ENCODE assay signal across 18 cellular contexts in the genomic region with DNA sequence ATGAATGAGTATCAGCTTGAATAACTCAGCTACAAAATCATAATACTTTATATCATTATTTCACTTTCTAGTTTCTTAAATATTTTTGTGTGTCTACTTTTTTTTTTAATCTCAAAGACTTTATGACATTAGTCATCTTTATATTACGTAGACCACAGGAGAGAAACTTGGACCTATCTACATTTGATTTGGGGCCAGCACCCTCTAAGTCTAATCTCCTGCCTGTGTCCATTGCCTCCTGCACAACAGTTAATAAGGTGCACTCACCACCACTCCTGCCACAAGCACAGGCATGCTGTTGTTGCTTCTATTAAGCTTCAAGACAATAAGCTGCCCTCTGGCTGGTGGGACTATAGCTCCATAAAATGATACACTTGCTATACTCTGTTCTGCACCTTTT.
A peak's percentile ranks its signal among the peaks of the same experiment; 100 is the strongest.
DNase-seq lines count a peak whose midpoint lies in the region; ATAC-seq and TF ChIP-seq lines count a peak whose summit lies in the region.
"Had no signal": no experiment of that assay in that cellular context is flagged by ENCODE, and none has a peak within 500 bp of the region (broad histone marks: within the 10 kb centered on the region; RNA-seq: fewer than 3 reads in every experiment).

No MANE protein-coding gene starts in this region.

- no peaks in the 10 kb centered on the region for H3K36me3 ChIP-seq in IMR-90 (ENCODE audit: control insufficient read depth, insufficient read depth, low read length)
- H3K36me3 ChIP-seq in MM.1S (replicated peaks; ENCODE audit: insufficient read depth, low read length), result no peaks in the 10 kb centered on the region
- H3K36me3 ChIP-seq: BE2C, Peyer's patch had no signal

- H3K9me3 Mint-ChIP-seq in activated naive CD8-positive, alpha-beta T cell treated with anti-CD3 and anti-CD28 coated beads, Interleukin-2, amount 50 U/mL, for 24 hours, result no peaks in the 10 kb centered on the region
- H3K9me3 Mint-ChIP-seq in Calu3 (ENCODE audit: low read depth, unreplicated experiment), result no peaks in the 10 kb centered on the region

- H3K27me3 Mint-ChIP-seq in activated naive CD8-positive, alpha-beta T cell treated with anti-CD3 and anti-CD28 coated beads, Interleukin-2, amount 50 U/mL, for 24 hours, result peaks cover 3% of the 10 kb centered on the region
- no peaks in the 10 kb centered on the region for H3K27me3 Mint-ChIP-seq in Calu3 (ENCODE audit: unreplicated experiment)
- H3K27me3 Mint-ChIP-seq: CD4-positive, CD25-positive, alpha-beta regulatory T cell had no signal

- no CpG with 5 or more reads among the region's 1 CpG for WGBS in IMR-90 (ENCODE audit: extremely low coverage in 2 of 2, insufficient read length in 1 of 2), 2 experiments

- H3K9ac ChIP-seq in IMR-90 (ENCODE audit: low read depth, low read length) (no peak overlapping the region), MM.1S (ENCODE audit: low read length) (no peak overlapping the region)
- H3K9ac ChIP-seq: KMS-11 had no signal

- H3K79me2 ChIP-seq in MM.1S (ENCODE audit: low read length), result no peaks in the 10 kb centered on the region

- H4K8ac ChIP-seq in IMR-90 (ENCODE audit: low read depth in 2 of 2, low read length in 2 of 2), result no peak overlapping the region

- H3K9me3 ChIP-seq in IMR-90 (ENCODE audit: control insufficient read depth, insufficient read depth, low read length) (no peaks in the 10 kb centered on the region), MM.1S (replicated peaks; ENCODE audit: insufficient read depth, low read length) (no peaks in the 10 kb centered on the region)
- H3K9me3 ChIP-seq: BE2C, Caco-2, Peyer's patch had no signal

- H3K4me1 ChIP-seq in IMR-90 (ENCODE audit: control insufficient read depth, insufficient read depth, low read length) (no peaks in the 10 kb centered on the region; the same call in 1 of the 2 replicates), MM.1S (ENCODE audit: low read length) (no peaks in the 10 kb centered on the region)
- H3K4me1 ChIP-seq: BE2C, Caco-2, Peyer's patch had no signal

- TF ChIP-seq CTCF in IMR-90 (conservative IDR thresholded peaks at IDR 0.05; ENCODE audit: low read depth, low read length) (no peak), fibroblast of the aortic adventitia (IDR thresholded peaks at IDR 0.05; ENCODE audit: insufficient read depth, low read length) (no peak), MM.1S (IDR thresholded peaks at IDR 0.05; ENCODE audit: low read length) (no peak), Calu3 (IDR thresholded peaks at IDR 0.05; ENCODE audit: unreplicated experiment) (no peak)

- H3K79me1 ChIP-seq in IMR-90 (ENCODE audit: low read depth in 1 of 2, low read length in 2 of 2), result no peaks in the 10 kb centered on the region

- no peak overlapping the region for H4K91ac ChIP-seq in IMR-90 (ENCODE audit: insufficient read depth, low read depth, low read length)

- no peak overlapping the region for H3K4me3 Mint-ChIP-seq in activated naive CD8-positive, alpha-beta T cell treated with anti-CD3 and anti-CD28 coated beads, Interleukin-2, amount 50 U/mL, for 24 hours
- no peak overlapping the region for H3K4me3 Mint-ChIP-seq in Calu3 (ENCODE audit: low read depth, unreplicated experiment)
- H3K4me3 Mint-ChIP-seq: CD4-positive, CD25-positive, alpha-beta regulatory T cell had no signal

- H3K4me3 ChIP-seq in IMR-90 (ENCODE audit: insufficient read depth, low read depth, low read length), result no peak overlapping the region
- no peak overlapping the region for H3K4me3 ChIP-seq in fibroblast of the aortic adventitia (ENCODE audit: low read depth, low read length)
- no peak overlapping the region for H3K4me3 ChIP-seq in MM.1S (ENCODE audit: low read length)
- H3K4me3 ChIP-seq: Peyer's patch had no signal

- H3K27me3 ChIP-seq in IMR-90 (ENCODE audit: control insufficient read depth, insufficient read depth, low read length), result no peaks in the 10 kb centered on the region
- H3K27me3 ChIP-seq in MM.1S (replicated peaks; ENCODE audit: insufficient read depth, low read length), result no peaks in the 10 kb centered on the region
- H3K27me3 ChIP-seq: BE2C, Peyer's patch had no signal

- H3K9me1 ChIP-seq in IMR-90 (ENCODE audit: insufficient read depth, low read length), result no peaks in the 10 kb centered on the region; the same call in 1 of the 2 replicates

- peak overlapping the region; percentile 61; the same call in 1 of the 3 replicates for H2BK15ac ChIP-seq in IMR-90 (ENCODE audit: low read depth, low read length)

- POLR2A ChIA-PET in IMR-90 (lab: Charles Lee; ENCODE audit: unreplicated experiment), result no interaction called here

- no peak overlapping the region for H3K56ac ChIP-seq in IMR-90 (ENCODE audit: extremely low read depth, insufficient read depth, low read length)

- no peaks in the 10 kb centered on the region for H3K9me2 ChIP-seq in MM.1S (replicated peaks; ENCODE audit: insufficient read depth, low read length)

- H3K36me3 Mint-ChIP-seq in activated naive CD8-positive, alpha-beta T cell treated with anti-CD3 and anti-CD28 coated beads, Interleukin-2, amount 50 U/mL, for 24 hours (ENCODE audit: low read depth), result no peaks in the 10 kb centered on the region
- H3K36me3 Mint-ChIP-seq in Calu3 (ENCODE audit: insufficient read depth, unreplicated experiment), result no peaks in the 10 kb centered on the region
- H3K36me3 Mint-ChIP-seq: CD4-positive, CD25-positive, alpha-beta regulatory T cell had no signal

- H3K4me1 Mint-ChIP-seq in activated naive CD8-positive, alpha-beta T cell treated with anti-CD3 and anti-CD28 coated beads, Interleukin-2, amount 50 U/mL, for 24 hours, result no peaks in the 10 kb centered on the region
- no peaks in the 10 kb centered on the region for H3K4me1 Mint-ChIP-seq in Calu3 (ENCODE audit: low read depth, unreplicated experiment)
- H3K4me1 Mint-ChIP-seq: CD4-positive, CD25-positive, alpha-beta regulatory T cell had no signal

- no peak overlapping the region for H3K4ac ChIP-seq in IMR-90 (ENCODE audit: low read depth, low read length)

- no peak for TF ChIP-seq POLR2A in IMR-90 (IDR thresholded peaks at IDR 0.05; ENCODE audit: low read depth, low read length)

- H3K27ac ChIP-seq in IMR-90 (ENCODE audit: insufficient read depth, low read length), result no peak overlapping the region
- no peak overlapping the region for H3K27ac ChIP-seq in MM.1S (ENCODE audit: low read length)
- H3K27ac ChIP-seq: KMS-11, Peyer's patch had no signal

- ATAC-seq in IMR-90 (ENCODE audit: low read depth), result no peak
- no peak for ATAC-seq in activated naive CD8-positive, alpha-beta T cell treated with anti-CD3 and anti-CD28 coated beads, Interleukin-2, amount 50 U/mL, for 24 hours
- ATAC-seq: Right ventricle myocardium inferior had no signal

- H3K23ac ChIP-seq in IMR-90 (ENCODE audit: low read depth, low read length), result no peak overlapping the region

- intact Hi-C loops in IMR-90 (cut with micrococcal nuclease), result no loop called here
- intact Hi-C loops in Calu3 (cut with micrococcal nuclease; ENCODE audit: unreplicated experiment), result no loop called here

- H2BK20ac ChIP-seq in IMR-90 (ENCODE audit: low read depth, low read length), result no peak overlapping the region

- in situ Hi-C loops in IMR-90 (cut with MboI; ENCODE audit: low sequenced_read_pairs), result no loop called here

- peak overlapping the region; percentile 47 for H2BK5ac ChIP-seq in IMR-90 (ENCODE audit: low read depth, low read length, poor library complexity, severe bottlenecking)

- H3K14ac ChIP-seq in IMR-90 (replicated peaks; ENCODE audit: low read depth, low read length), result no peak overlapping the region

- no peak overlapping the region for H4K5ac ChIP-seq in IMR-90 (ENCODE audit: low read depth, low read length)

- H4K20me1 ChIP-seq in IMR-90 (ENCODE audit: insufficient read depth, low read length), result no peaks in the 10 kb centered on the region
- no peaks in the 10 kb centered on the region for H4K20me1 ChIP-seq in MM.1S (ENCODE audit: insufficient read depth, low read length)

- no peaks in the 10 kb centered on the region for H3F3A ChIP-seq in MM.1S (ENCODE audit: insufficient read depth, low read length)

- no TSS peak for BruUV-seq in IMR-90 (replicated peaks; lab: Mats Ljungman, UMichigan)
- BruUV-seq in Calu3 (replicated peaks; lab: Mats Ljungman, UMichigan), result no TSS peak

- DNase-seq in Daoy (ENCODE audit: low read depth) (peak; percentile 44), IMR-90 (no peak), astrocyte of the hippocampus (ENCODE audit: low read depth, low spot score) (peak; percentile 12), fibroblast of the aortic adventitia (ENCODE audit: low read depth) (peak; percentile 63), MM.1S (no peak), COLO668 (lab: John Stamatoyannopoulos, UW; ENCODE audit: unreplicated experiment) (no peak), Calu3 (no peak)
- no peak for DNase-seq in activated naive CD8-positive, alpha-beta T cell treated with anti-CD3 and anti-CD28 coated beads, Interleukin-2, amount 50 U/mL, for 24 hours
- DNase-seq: BE2C; Caco-2; CD4-positive, CD25-positive, alpha-beta regulatory T cell; DMS153; NCI-H1092; NCI-H1436 treated with DMSO at 0.1 percent for 48 hours; NCI-H2029; Peyer's patch had no signal

- H2AK9ac ChIP-seq in IMR-90 (replicated peaks; ENCODE audit: low read depth, low read length, poor library complexity), result no peak overlapping the region

- H2AFZ ChIP-seq in IMR-90 (replicated peaks; ENCODE audit: low read length, poor library complexity), result no peak overlapping the region
- no peak overlapping the region for H2AFZ ChIP-seq in MM.1S (ENCODE audit: low read length)

- TF ChIP-seq RAD21 in IMR-90 (IDR thresholded peaks at IDR 0.05; ENCODE audit: low read length), result no peak

- dilution Hi-C loops in IMR-90 (cut with HindIII; ENCODE audit: low sequenced_read_pairs, unreplicated experiment), result no loop called here

- H3K18ac ChIP-seq in IMR-90 (ENCODE audit: low read depth, low read length), result no peak overlapping the region; the same call in 1 of the 2 replicates

- no peak overlapping the region for H2BK120ac ChIP-seq in IMR-90 (ENCODE audit: low read depth, low read length)

- H2AK5ac ChIP-seq in IMR-90 (ENCODE audit: low read depth, low read length), result peak overlapping the region; percentile 64; the same call in 1 of the 2 replicates

- CTCF ChIA-PET in IMR-90 (lab: Yijun Ruan, JAX), result no interaction called here
- CTCF ChIA-PET in Calu3 (lab: Charles Lee), result interaction anchor here (0.6 kb wide), 1 partner anchor 159 kb away, joined by 3 read pairs; no protein-coding TSS in a partner anchor

- H3K27ac Mint-ChIP-seq in activated naive CD8-positive, alpha-beta T cell treated with anti-CD3 and anti-CD28 coated beads, Interleukin-2, amount 50 U/mL, for 24 hours, result no peak overlapping the region
- no peak overlapping the region for H3K27ac Mint-ChIP-seq in Calu3 (ENCODE audit: unreplicated experiment)
- H3K27ac Mint-ChIP-seq: CD4-positive, CD25-positive, alpha-beta regulatory T cell had no signal

- no peak overlapping the region for H3K4me2 ChIP-seq in IMR-90 (ENCODE audit: low read depth, low read length)
- H3K4me2 ChIP-seq in MM.1S (ENCODE audit: low read depth, low read length), result no peak overlapping the region
- H3K4me2 ChIP-seq: KMS-11 had no signal

TF ChIP-seq in IMR-90, 13 proteins besides CTCF, POLR2A, EP300 and RAD21 (continues in another document):
- TF ChIP-seq MAZ (IDR thresholded peaks at IDR 0.05; ENCODE audit: borderline replicate concordance, low read depth, low read length), result no peak
- TF ChIP-seq SMC3 (IDR thresholded peaks at IDR 0.05; ENCODE audit: low read depth, low read length), result no peak
- TF ChIP-seq RFX5 (IDR thresholded peaks at IDR 0.05; ENCODE audit: low read depth, low read length), result no peak
- TF ChIP-seq RCOR1 (IDR thresholded peaks at IDR 0.05; ENCODE audit: insufficient replicate concordance, low read length), result no peak

Comparison
In these comparisons a context has a peak if more than half of its experiments do, and no peak if none do; other contexts are left out.
1. DNase-seq: peak in Daoy (single experiment), astrocyte of the hippocampus (single experiment) and fibroblast of the aortic adventitia (single experiment); none in IMR-90 (single experiment), MM.1S (single experiment), COLO668 (single experiment), activated naive CD8-positive, alpha-beta T cell treated with anti-CD3 and anti-CD28 coated beads, Interleukin-2, amount 50 U/mL, for 24 hours (single experiment) and Calu3 (single experiment).